In genomic region chr18:27240383-27240782, GRCh38 we compare ENCODE assay signal across 36 cellular contexts. TPM values are rescaled to one million over a fixed set of nuclear protein-coding genes. Genes with fewer than 3 reads are reported as not detected.
"Had no signal": no experiment of that assay in that cellular context is flagged by ENCODE, and none has a peak within 500 bp of the region (broad histone marks: within the 10 kb centered on the region; RNA-seq: fewer than 3 reads in every experiment).

No MANE protein-coding gene starts in this region.

- H3K27ac Mint-ChIP-seq: activated CD4-positive, alpha-beta memory T cell treated with anti-CD3 and anti-CD28 coated beads, Interleukin-2, amount 10 ng/mL, durations not matched to agents 7 days and 5 days; activated naive CD8-positive, alpha-beta T cell treated with anti-CD3 and anti-CD28 coated beads for 36 hours; activated T-cell treated with anti-CD3 and anti-CD28 coated beads, Interleukin-2, amount 50 U/mL, for 72 hours; activated T-helper 17 cell treated with anti-CD3 and anti-CD28 coated beads, Interleukin-2, amount 50 U/mL, for 72 hours had no signal

- H3K9me3 Mint-ChIP-seq: activated naive CD8-positive, alpha-beta T cell treated with anti-CD3 and anti-CD28 coated beads for 36 hours had no signal

- H3K27ac ChIP-seq: brain microvascular endothelial cell, KMS-11, SJCRH30, SK-N-MC, WERI-Rb-1 had no signal

- H3K36me3 ChIP-seq: brain microvascular endothelial cell, SJCRH30, WERI-Rb-1 had no signal

- H3K36me3 Mint-ChIP-seq: activated naive CD8-positive, alpha-beta T cell treated with anti-CD3 and anti-CD28 coated beads for 36 hours had no signal

- H3K4me1 Mint-ChIP-seq: activated CD4-positive, alpha-beta memory T cell treated with anti-CD3 and anti-CD28 coated beads, Interleukin-2, amount 10 ng/mL, durations not matched to agents 7 days and 5 days; activated naive CD8-positive, alpha-beta T cell treated with anti-CD3 and anti-CD28 coated beads for 36 hours; activated T-helper 17 cell treated with anti-CD3 and anti-CD28 coated beads, Interleukin-2, amount 50 U/mL, for 72 hours had no signal

- H3K27me3 Mint-ChIP-seq: activated CD4-positive, alpha-beta memory T cell treated with anti-CD3 and anti-CD28 coated beads, Interleukin-2, amount 10 ng/mL, durations not matched to agents 7 days and 5 days; activated naive CD8-positive, alpha-beta T cell treated with anti-CD3 and anti-CD28 coated beads for 36 hours; activated T-helper 17 cell treated with anti-CD3 and anti-CD28 coated beads, Interleukin-2, amount 50 U/mL, for 72 hours had no signal

- ATAC-seq: activated T-cell treated with anti-CD3 and anti-CD28 coated beads, Interleukin-2, amount 50 U/mL, for 72 hours; activated T-helper 17 cell treated with anti-CD3 and anti-CD28 coated beads, Interleukin-2, amount 50 U/mL, for 72 hours; Panc1 had no signal

- DNase-seq: activated CD4-positive, alpha-beta memory T cell treated with anti-CD3 and anti-CD28 coated beads, Interleukin-2, amount 10 ng/mL, durations not matched to agents 7 days and 5 days; activated CD4-positive, alpha-beta T cell treated with anti-CD3 and anti-CD28 coated beads for 1 hour; activated CD4-positive, alpha-beta T cell treated with anti-CD3 and anti-CD28 coated beads for 48 hours; activated CD4-positive, CD25-positive, alpha-beta regulatory T cell; activated effector memory CD4-positive, alpha-beta T cell treated with anti-CD3 and anti-CD28 coated beads, Interleukin-2, amount 50 U/mL, for 16 hours; activated naive CD4-positive, alpha-beta T cell; activated naive CD4-positive, alpha-beta T cell treated with anti-CD3 and anti-CD28 coated beads, Interleukin-2, amount 50 U/mL, for 16 hours; activated naive CD8-positive, alpha-beta T cell treated with anti-CD3 and anti-CD28 coated beads for 36 hours; activated T-cell treated with anti-CD3 and anti-CD28 coated beads, Interleukin-2, amount 50 U/mL, for 1 hour; activated T-cell treated with anti-CD3 and anti-CD28 coated beads, Interleukin-2, amount 50 U/mL, for 72 hours; amniotic stem cell; aorta; brain microvascular endothelial cell; central memory CD4-positive, alpha-beta T cell; MM.1S; MV-4-11; NCI-H1092; NCI-H1436 treated with DMSO at 0.1 percent for 48 hours; NCI-H1694 treated with DMSO at 0.1 percent for 48 hours; NCI-H2029; NCI-H2171; NCI-H510A; NCI-H526; SHP77; SJCRH30; T1000; WERI-Rb-1 had no signal

- H3K4me3 ChIP-seq: SJCRH30, SK-N-MC had no signal

- H3K4me3 Mint-ChIP-seq: activated CD4-positive, alpha-beta memory T cell treated with anti-CD3 and anti-CD28 coated beads, Interleukin-2, amount 10 ng/mL, durations not matched to agents 7 days and 5 days; activated naive CD8-positive, alpha-beta T cell treated with anti-CD3 and anti-CD28 coated beads for 36 hours; activated T-cell treated with anti-CD3 and anti-CD28 coated beads, Interleukin-2, amount 50 U/mL, for 72 hours; activated T-helper 17 cell treated with anti-CD3 and anti-CD28 coated beads, Interleukin-2, amount 50 U/mL, for 72 hours had no signal

- H3K9ac ChIP-seq: KMS-11 had no signal

- H3K27me3 ChIP-seq: brain microvascular endothelial cell, SJCRH30 had no signal

- H3K9me3 ChIP-seq: SJCRH30 had no signal

RNA-seq across cellular contexts. Expression of gene CHST9, which starts 55.3 kb away (rescaled TPM):
- total RNA-seq: activated CD4-positive, alpha-beta memory T cell treated with anti-CD3 and anti-CD28 coated beads, Interleukin-2, amount 10 ng/mL, durations not matched to agents 7 days and 5 days; activated CD8-positive, alpha-beta memory T cell treated with anti-CD3 and anti-CD28 coated beads for 36 hours; activated naive CD8-positive, alpha-beta T cell treated with anti-CD3 and anti-CD28 coated beads for 36 hours; activated T-cell treated with anti-CD3 and anti-CD28 coated beads, Interleukin-2, amount 50 U/mL, for 72 hours; activated T-helper 17 cell treated with anti-CD3 and anti-CD28 coated beads, Interleukin-2, amount 50 U/mL, for 72 hours; LHCN-M2; RPMI7951; T-helper 1 cell treated with Interleukin-12 subunit alpha and Interleukin-12 subunit beta and Interleukin-4 antibody, amounts not matched to agents 30 ng/mL and 1 ng/mL, for 36 hours; T-helper 2 cell treated with Interferon-gamma antibody and Interleukin-4, amounts not matched to agents 100 ng/mL and 5 ng/mL, for 36 hours had no signal
